ENCODE assay signal across 27 cellular contexts in genomic region chr14:21200752-21201461, GRCh38. TPM values are rescaled to one million over a fixed set of nuclear protein-coding genes. Genes with fewer than 3 reads are reported as not detected.
"Had no signal": no experiment of that assay in that cellular context is flagged by ENCODE, and none has a peak within 500 bp of the region (broad histone marks: within the 10 kb centered on the region; RNA-seq: fewer than 3 reads in every experiment).

No MANE protein-coding gene starts in this region.

- H3K27ac Mint-ChIP-seq: activated naive CD8-positive, alpha-beta T cell treated with anti-CD3 and anti-CD28 coated beads, Interleukin-2, amount 10 ng/mL, durations not matched to agents 7 days and 5 days; activated T-helper 2 cell treated with anti-CD3 and anti-CD28 coated beads, Interferon-gamma antibody, Interleukin-2, Interleukin-4, amounts not matched to agents 10 μg/mL and 5 μg/mL and 100 μg/mL, durations not matched to agents 14 hours and 24 hours and 36 hours; endodermal cell; memory B cell had no signal

- H3K27me3 Mint-ChIP-seq: activated naive CD8-positive, alpha-beta T cell treated with anti-CD3 and anti-CD28 coated beads, Interleukin-2, amount 10 ng/mL, durations not matched to agents 7 days and 5 days; memory B cell; natural killer cell treated with Interleukin-12 subunit alpha and Interleukin-12 subunit beta and Interleukin-15 and Interleukin-18, amount 100 ng/mL, for 72 hours had no signal

- H3K36me3 Mint-ChIP-seq: memory B cell had no signal

- H3K9me3 Mint-ChIP-seq: activated naive CD8-positive, alpha-beta T cell treated with anti-CD3 and anti-CD28 coated beads, Interleukin-2, amount 10 ng/mL, durations not matched to agents 7 days and 5 days; endodermal cell; memory B cell; natural killer cell treated with Interleukin-12 subunit alpha and Interleukin-12 subunit beta and Interleukin-15 and Interleukin-18, amount 100 ng/mL, for 72 hours had no signal

- H3K9me3 ChIP-seq: neutrophil, pancreas, suprapubic skin had no signal

- ATAC-seq: heart left ventricle; natural killer cell treated with Interleukin-12 subunit alpha and Interleukin-12 subunit beta and Interleukin-15 and Interleukin-18, amount 100 ng/mL, for 72 hours; pancreas had no signal

- H3K4me3 Mint-ChIP-seq: activated naive CD8-positive, alpha-beta T cell treated with anti-CD3 and anti-CD28 coated beads, Interleukin-2, amount 10 ng/mL, durations not matched to agents 7 days and 5 days; endodermal cell; memory B cell; natural killer cell treated with Interleukin-12 subunit alpha and Interleukin-12 subunit beta and Interleukin-15 and Interleukin-18, amount 100 ng/mL, for 72 hours had no signal

- H3K4me3 ChIP-seq: heart left ventricle, pancreas, psoas muscle, right atrium auricular region, stomach, suprapubic skin, tibial nerve had no signal

- DNase-seq: activated CD4-positive, alpha-beta T cell treated with anti-CD3 and anti-CD28 coated beads, Interleukin-2, amount 50 U/mL, for 48 hours; activated naive CD4-positive, alpha-beta T cell; activated naive CD8-positive, alpha-beta T cell treated with anti-CD3 and anti-CD28 coated beads, Interleukin-2, amount 10 ng/mL, durations not matched to agents 7 days and 5 days; activated T-cell treated with anti-CD3 and anti-CD28 coated beads for 4 hours; amniotic stem cell; cortex of kidney; endodermal cell; heart left ventricle; pancreas; psoas muscle; stimulated activated CD4-positive, alpha-beta T cell treated with anti-CD3 and anti-CD28 coated beads, Interleukin-4, amount 100 ng/mL, for 24 hours; stomach; T-helper 1 cell; T-helper 9 cell had no signal

- H3K4me1 ChIP-seq: pancreas, psoas muscle, right atrium auricular region, suprapubic skin, tibial nerve had no signal

- H3K36me3 ChIP-seq: pancreas had no signal

- H3K27ac ChIP-seq: epithelial cell of prostate, heart left ventricle, neutrophil, pancreas, psoas muscle, right atrium auricular region, stomach, suprapubic skin, tibial nerve had no signal

- H3K27me3 ChIP-seq: heart left ventricle, neutrophil, pancreas, right atrium auricular region, stomach, suprapubic skin, tibial nerve had no signal

RNA-seq across cellular contexts. Expression of gene OR5AU1, which starts 45.0 kb away (rescaled TPM):
- total RNA-seq: activated naive CD8-positive, alpha-beta T cell treated with anti-CD3 and anti-CD28 coated beads, Interleukin-2, amount 10 ng/mL, durations not matched to agents 7 days and 5 days; activated T-helper 2 cell treated with anti-CD3 and anti-CD28 coated beads, Interferon-gamma antibody, Interleukin-2, Interleukin-4, amounts not matched to agents 10 μg/mL and 5 μg/mL and 100 μg/mL, durations not matched to agents 14 hours and 24 hours and 36 hours; bronchial epithelial cell; cerebellum; endodermal cell; fibroblast of villous mesenchyme; heart left ventricle; liver; natural killer cell treated with Interleukin-12 subunit alpha and Interleukin-12 subunit beta and Interleukin-15 and Interleukin-18, amount 100 ng/mL, for 72 hours; pancreas; right atrium auricular region; suprapubic skin; urinary bladder had no signal
- polyA plus RNA-seq: heart left ventricle, liver, pancreas, psoas muscle, stomach, urinary bladder had no signal
